8 cellular contexts compared by ENCODE assay signal in genomic region chr10:30591249-30591670, GRCh38. TPM values are rescaled to one million over a fixed set of nuclear protein-coding genes. Genes with fewer than 3 reads are reported as not detected.
DNase-seq lines count a peak whose midpoint lies in the region; ATAC-seq and TF ChIP-seq lines count a peak whose summit lies in the region.

No MANE protein-coding gene starts in this region.

- peak; percentile 62 for TF ChIP-seq CTCF in activated B cell treated with CpG ODN at 0.5 μM for 24 hours (IDR thresholded peaks at IDR 0.05)
- TF ChIP-seq CTCF in thyroid gland (IDR thresholded peaks at IDR 0.05): peak; percentile 63 to 85 (median 71)

- CTCF ChIA-PET in activated B cell treated with CpG ODN at 0.5 μM for 24 hours (lab: Charles Lee): interaction anchor here (0.7 to 7.4 kb wide), 48 partner anchors 9 to 593 kb away, joined by 3 to 156 read pairs (median 5); partner anchors contain the start of gene MAP3K8

- intact Hi-C loops in activated B cell treated with CpG ODN at 0.5 μM for 24 hours (cut with micrococcal nuclease) (loop anchor here (1.0 to 5.0 kb wide), 5 partner anchors 57 to 319 kb away; no protein-coding TSS in a partner anchor), thyroid gland (cut with DNase I) (loop anchor here (5.0 kb wide), 2 partner anchors 54 to 179 kb away; no protein-coding TSS in a partner anchor)

- ATAC-seq in activated B cell treated with CpG ODN at 0.5 μM for 24 hours (ENCODE audit: low read depth) (peak; percentile 23), memory B cell (ENCODE audit: low read depth) (no peak), HG03442 (IDR thresholded peaks at IDR 0.05; ENCODE audit: unreplicated experiment) (no peak)

- peak; percentile 8 for DNase-seq in stimulated activated CD4-positive, alpha-beta T cell treated with anti-CD3 and anti-CD28 coated beads, Interleukin-12 subunit alpha, Interleukin-12 subunit beta, amount 100 ng/mL, for 4 hours
- DNase-seq in stimulated activated CD4-positive, alpha-beta T cell treated with anti-CD3 and anti-CD28 coated beads, Interleukin-4, amount 100 ng/mL, for 4 hours: no peak
- DNase-seq in NCI-H146 (lab: John Stamatoyannopoulos, UW): peak; percentile 22
- no peak for DNase-seq in activated B cell treated with CpG ODN at 0.5 μM for 24 hours
- peak; percentile 56 for DNase-seq in ecto neural progenitor cell (ENCODE audit: low spot score)
- DNase-seq in memory B cell (ENCODE audit: low spot score in 2 of 2): peak; percentile 51 to 53
- peak; percentile 25 to 34 for DNase-seq in thyroid gland

- no peaks in the 10 kb centered on the region for H3K36me3 ChIP-seq in thyroid gland

- no peaks in the 10 kb centered on the region for H3K36me3 Mint-ChIP-seq in activated B cell treated with CpG ODN at 0.5 μM for 24 hours (ENCODE audit: low read depth)
- H3K36me3 Mint-ChIP-seq in memory B cell: no peaks in the 10 kb centered on the region

- H3K27ac ChIP-seq in thyroid gland: no peak overlapping the region

- POLR2A ChIA-PET in activated B cell treated with CpG ODN at 0.5 μM for 24 hours (lab: Charles Lee): interaction anchor here (1.0 to 1.5 kb wide), 3 partner anchors 158 to 231 kb away, joined by 4 to 7 read pairs (median 5); partner anchors contain the start of gene MAP3K8

- peaks cover 9% of the 10 kb centered on the region for H3K27me3 Mint-ChIP-seq in activated B cell treated with CpG ODN at 0.5 μM for 24 hours
- peaks cover 7% of the 10 kb centered on the region for H3K27me3 Mint-ChIP-seq in memory B cell

- peaks cover 37% of the 10 kb centered on the region for H3K4me1 Mint-ChIP-seq in activated B cell treated with CpG ODN at 0.5 μM for 24 hours
- H3K4me1 Mint-ChIP-seq in memory B cell: peaks cover 9% of the 10 kb centered on the region

- 2 to 5% methylated on average over 5 of the region's 5 CpGs for WGBS in thyroid gland, 2 donors

- no peak for TF ChIP-seq POLR2A in thyroid gland (IDR thresholded peaks at IDR 0.05)

- no peaks in the 10 kb centered on the region for H3K9me3 ChIP-seq in thyroid gland

- no peaks in the 10 kb centered on the region for H3K4me1 ChIP-seq in thyroid gland

- H3K4me3 Mint-ChIP-seq in activated B cell treated with CpG ODN at 0.5 μM for 24 hours (no peak overlapping the region), memory B cell (no peak overlapping the region)

- no peaks in the 10 kb centered on the region for H3K27me3 ChIP-seq in thyroid gland

- H3K27ac Mint-ChIP-seq in activated B cell treated with CpG ODN at 0.5 μM for 24 hours (no peak overlapping the region), memory B cell (no peak overlapping the region)

- no peak overlapping the region for H3K4me3 ChIP-seq in thyroid gland (replicated peaks in 1 of 3)

- H3K9me3 Mint-ChIP-seq in activated B cell treated with CpG ODN at 0.5 μM for 24 hours (no peaks in the 10 kb centered on the region), memory B cell (no peaks in the 10 kb centered on the region)

RNA-seq across cellular contexts. Expression of gene LYZL2, which starts 38.3 kb away (rescaled TPM):
- total RNA-seq in activated B cell treated with CpG ODN at 0.5 μM for 24 hours (not detected in 2 replicates), thyroid gland (not detected)

Comparison
In these comparisons a context has a peak if more than half of its experiments do, and no peak if none do; other contexts are left out.
1. DNase-seq: peak in stimulated activated CD4-positive, alpha-beta T cell treated with anti-CD3 and anti-CD28 coated beads, Interleukin-12 subunit alpha, Interleukin-12 subunit beta, amount 100 ng/mL, for 4 hours (single experiment), NCI-H146 (single experiment), ecto neural progenitor cell (single experiment), memory B cell (2 of 2) and thyroid gland (2 of 2); none in stimulated activated CD4-positive, alpha-beta T cell treated with anti-CD3 and anti-CD28 coated beads, Interleukin-4, amount 100 ng/mL, for 4 hours (0 of 2) and activated B cell treated with CpG ODN at 0.5 μM for 24 hours (single experiment).